In the genomic region with DNA sequence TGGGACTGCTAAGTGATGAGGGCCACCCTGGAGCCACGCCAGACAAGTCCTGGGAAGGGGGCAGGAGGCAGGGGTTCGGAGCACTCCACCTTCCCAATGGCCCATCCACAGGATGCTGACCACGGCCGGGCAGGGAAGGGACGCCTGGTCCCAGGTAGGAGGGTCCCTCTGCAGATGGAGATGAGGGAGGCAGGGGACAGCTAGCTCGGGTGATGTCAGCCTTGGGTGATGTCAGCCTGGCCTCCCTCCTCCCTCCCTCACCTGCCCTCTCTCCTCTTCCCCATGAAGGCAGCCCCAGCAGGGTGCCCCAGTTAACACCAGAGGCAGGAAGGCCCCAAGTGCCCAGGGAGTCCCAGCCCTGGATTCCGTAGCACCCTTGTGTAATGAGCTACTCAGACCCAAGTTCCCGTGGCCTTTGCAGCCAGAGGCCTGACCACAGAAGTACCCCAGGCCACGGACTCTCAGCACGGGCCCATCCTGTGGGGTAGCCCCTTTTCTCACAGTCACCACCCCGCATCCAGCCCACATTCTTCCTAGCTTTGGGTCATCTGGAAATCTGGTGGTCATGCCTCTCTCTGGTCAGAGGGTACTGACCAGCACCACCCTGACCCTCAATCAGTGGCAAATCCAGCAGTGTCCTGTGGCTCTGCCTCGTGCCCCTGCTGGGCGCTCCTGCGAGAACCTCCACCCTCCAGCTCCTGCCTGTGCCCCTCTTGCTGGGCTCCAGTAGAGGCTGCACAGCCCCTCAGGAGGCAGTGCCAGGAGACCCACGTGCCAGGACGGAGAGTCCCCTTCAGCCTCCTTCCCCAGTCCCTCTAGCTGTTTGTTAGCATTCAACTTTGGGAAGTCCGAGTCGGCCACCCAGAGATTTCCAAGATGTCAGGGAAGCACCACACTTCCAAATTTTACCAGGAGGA, we compare ENCODE assay signal across 23 cellular contexts. TPM values are rescaled to one million over a fixed set of nuclear protein-coding genes. Genes with fewer than 3 reads are reported as not detected.
A peak's percentile ranks its signal among the peaks of the same experiment; 100 is the strongest.
DNase-seq lines count a peak whose midpoint lies in the region; ATAC-seq, FAIRE-seq and TF ChIP-seq lines count a peak whose summit lies in the region.
"Had no signal": no experiment of that assay in that cellular context is flagged by ENCODE, and none has a peak within 500 bp of the region (broad histone marks: within the 10 kb centered on the region; RNA-seq: fewer than 3 reads in every experiment).

No MANE protein-coding gene starts in this region.

- H3K4me3 ChIP-seq in left ventricle myocardium inferior (no peak overlapping the region), kidney (ENCODE audit: low read length in 2 of 2) (no peak overlapping the region), aorta (ENCODE audit: low read length in 2 of 2) (no peak overlapping the region)
- H3K4me3 ChIP-seq: BLaER1, skin epidermis, suprapubic skin had no signal

- H3K9ac ChIP-seq in kidney (ENCODE audit: low read length in 2 of 2) = no peak overlapping the region
- H3K9ac ChIP-seq: BLaER1 had no signal

- FAIRE-seq in kidney (lab: Jason Lieb, UNC) = no peak
- FAIRE-seq: astrocyte, endothelial cell of umbilical vein, keratinocyte had no signal

- H3K4me1 ChIP-seq in left ventricle myocardium inferior (no peaks in the 10 kb centered on the region), kidney (ENCODE audit: control insufficient read depth in 1 of 2, insufficient read depth in 1 of 2, low read depth in 1 of 2, low read length in 2 of 2) (peaks cover 28 to 34% of the 10 kb centered on the region in 2 donors), aorta (ENCODE audit: control insufficient read depth in 1 of 2, insufficient read depth in 2 of 2, low read length in 2 of 2) (no peaks in the 10 kb centered on the region)
- H3K4me1 ChIP-seq: suprapubic skin had no signal

- WGBS in aorta, 2 donors = 82% methylated on average over 18 of the region's 18 CpGs

- no peaks in the 10 kb centered on the region for H3K36me3 ChIP-seq in left ventricle myocardium inferior
- H3K36me3 ChIP-seq in kidney (ENCODE audit: control insufficient read depth in 1 of 2, insufficient read depth in 2 of 2, low read length in 2 of 2) = no peaks in the 10 kb centered on the region
- no peaks in the 10 kb centered on the region for H3K36me3 ChIP-seq in aorta (ENCODE audit: control insufficient read depth in 1 of 2, insufficient read depth in 2 of 2, low read length in 1 of 2)
- H3K36me3 ChIP-seq: BLaER1, neutrophil, suprapubic skin had no signal

- ATAC-seq in left ventricle myocardium superior (no peak), aorta (ENCODE audit: low FRiP score) (no peak), HG03039 (IDR thresholded peaks at IDR 0.05; ENCODE audit: unreplicated experiment) (no peak)

- H3K27ac ChIP-seq in left ventricle myocardium inferior (replicated peaks) (no peak overlapping the region), kidney (ENCODE audit: low read depth in 2 of 2, low read length in 2 of 2) (no peak overlapping the region), aorta (ENCODE audit: low read depth in 1 of 2, low read length in 2 of 2) (no peak overlapping the region)
- H3K27ac ChIP-seq: BLaER1, neutrophil, skin epidermis, suprapubic skin had no signal

- intact Hi-C loops in left ventricle myocardium superior (cut with micrococcal nuclease) (no loop called here), left ventricle myocardium inferior (cut with micrococcal nuclease) (no loop called here), kidney (cut with DNase I) (no loop called here), aorta (cut with DNase I) (no loop called here)

- TF ChIP-seq CTCF in left ventricle myocardium inferior (IDR thresholded peaks at IDR 0.05; ENCODE audit: borderline replicate concordance) (no peak), kidney (IDR thresholded peaks at IDR 0.05; ENCODE audit: borderline replicate concordance, extremely low read depth, insufficient read depth) (no peak)

- DNase-seq in left ventricle myocardium superior (peak; percentile 15), left ventricle myocardium inferior (no peak), NCI-H345 (lab: John Stamatoyannopoulos, UW) (peak; percentile 49), kidney (peak; percentile 63), aorta (peak; percentile 27 to 71), HK-2 (ENCODE audit: unreplicated experiment) (no peak)
- DNase-seq in stimulated activated CD4-positive, alpha-beta T cell treated with anti-CD3 and anti-CD28 coated beads, Interleukin-15, amount 100 ng/mL, for 24 hours = no peak
- DNase-seq: activated CD4-positive, alpha-beta memory T cell treated with anti-CD3 and anti-CD28 coated beads for 36 hours; activated CD4-positive, CD25-positive, alpha-beta regulatory T cell; activated naive CD8-positive, alpha-beta T cell treated with anti-CD3 and anti-CD28 coated beads for 36 hours; glutamatergic neuron; NCI-H748 treated with DMSO at 0.1 percent for 48 hours; stimulated activated CD4-positive, alpha-beta T cell treated with anti-CD3 and anti-CD28 coated beads, Interleukin-2, amount 100 ng/mL, for 24 hours; T-helper 9 cell had no signal

- H3K9me3 ChIP-seq in left ventricle myocardium inferior (replicated peaks) = no peaks in the 10 kb centered on the region
- H3K9me3 ChIP-seq in kidney (ENCODE audit: control insufficient read depth in 1 of 2, low read length in 2 of 2) = no peaks in the 10 kb centered on the region
- no peaks in the 10 kb centered on the region for H3K9me3 ChIP-seq in aorta (ENCODE audit: control insufficient read depth, low read length)
- H3K9me3 ChIP-seq: neutrophil, suprapubic skin had no signal

- H3K27me3 ChIP-seq in left ventricle myocardium inferior (ENCODE audit: low read depth) = peaks cover 76% of the 10 kb centered on the region
- no peaks in the 10 kb centered on the region for H3K27me3 ChIP-seq in aorta (ENCODE audit: control insufficient read depth in 1 of 2, insufficient read depth in 2 of 2, low read length in 1 of 2)
- H3K27me3 ChIP-seq: BLaER1 had no signal

RNA-seq across cellular contexts. Expression of gene SHANK2, which starts 47.4 kb away (rescaled TPM):
- 0.32 TPM for total RNA-seq in left ventricle myocardium superior
- total RNA-seq in left ventricle myocardium inferior = 0.27 TPM
- total RNA-seq in kidney = 57.8 TPM
- 4.0 TPM for polyA plus RNA-seq in kidney (ENCODE audit: insufficient read depth, low read depth, low replicate concordance)
- total RNA-seq in aorta = under 1 TPM; 0.16 to 0.93 TPM
- 1 to 10 TPM in 1 of 2 donors, not detected in 1; 4.8 TPM for polyA plus RNA-seq in aorta
- total RNA-seq: activated CD4-positive, alpha-beta memory T cell treated with anti-CD3 and anti-CD28 coated beads for 36 hours; activated naive CD8-positive, alpha-beta T cell treated with anti-CD3 and anti-CD28 coated beads for 36 hours; endothelial cell of umbilical vein; M059J had no signal
- polyA plus RNA-seq: endothelial cell of umbilical vein had no signal

Comparison
In these comparisons a context has a peak if more than half of its experiments do, and no peak if none do; other contexts are left out.
1. DNase-seq: peak in left ventricle myocardium superior (single experiment), NCI-H345 (single experiment), kidney (single experiment) and aorta (2 of 2); none in left ventricle myocardium inferior (single experiment), HK-2 (single experiment) and stimulated activated CD4-positive, alpha-beta T cell treated with anti-CD3 and anti-CD28 coated beads, Interleukin-15, amount 100 ng/mL, for 24 hours (single experiment).
2. RNA of gene SHANK2, which starts 47.4 kb away (total RNA-seq): 57.8 TPM in kidney (single experiment); 0.16 to 0.93 TPM in aorta, 0.32 TPM in left ventricle myocardium superior (single experiment) and 0.27 TPM in left ventricle myocardium inferior (single experiment); every median in the first group is over 10 times any median in the second.